1 cellular context compared by ENCODE assay signal in the genomic region with DNA sequence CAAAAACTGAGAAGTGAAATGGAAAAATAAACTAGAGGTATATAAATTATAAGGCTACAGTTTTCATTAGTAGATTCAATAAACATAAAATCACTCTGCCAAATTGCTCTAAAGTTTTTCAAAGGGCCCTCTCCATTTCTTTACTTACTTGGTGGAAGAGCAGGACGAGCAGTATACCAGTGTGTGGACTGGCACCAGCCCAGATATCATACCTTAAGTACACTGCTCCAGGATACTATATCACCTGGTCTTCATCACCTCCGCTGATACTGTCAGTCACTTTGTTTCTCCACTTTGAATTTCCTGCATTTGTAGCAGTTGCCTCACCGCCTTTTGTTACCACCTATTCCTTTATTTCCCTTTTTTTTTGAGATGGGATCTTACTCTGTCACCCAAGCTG.
TF ChIP-seq lines count a peak whose summit lies in the region.

No MANE protein-coding gene starts in this region.

TF ChIP-seq in HepG2, 621 proteins besides CTCF, POLR2A, EP300 and RAD21:
- TF ChIP-seq SOX13 (IDR thresholded peaks at IDR 0.05) = no peak
- TF ChIP-seq SOX13 (CRISPR knock-in tag; conservative IDR thresholded peaks at IDR 0.05 in 1 of 2, IDR thresholded peaks at IDR 0.05 in 1 of 2) = no peak
- TF ChIP-seq ZBTB20 (CRISPR knock-in tag; IDR thresholded peaks at IDR 0.05; ENCODE audit: borderline replicate concordance, low read depth) = no peak
- no peak for TF ChIP-seq HDAC2 (CRISPR knock-in tag; IDR thresholded peaks at IDR 0.05)
- TF ChIP-seq ZNF567 (CRISPR knock-in tag; IDR thresholded peaks at IDR 0.05; ENCODE audit: borderline replicate concordance) = no peak
- TF ChIP-seq TBX2 (CRISPR knock-in tag; IDR thresholded peaks at IDR 0.05; ENCODE audit: borderline replicate concordance) = no peak
- TF ChIP-seq ZNF30 (CRISPR knock-in tag; IDR thresholded peaks at IDR 0.05) = no peak
- TF ChIP-seq, protein P1, sequence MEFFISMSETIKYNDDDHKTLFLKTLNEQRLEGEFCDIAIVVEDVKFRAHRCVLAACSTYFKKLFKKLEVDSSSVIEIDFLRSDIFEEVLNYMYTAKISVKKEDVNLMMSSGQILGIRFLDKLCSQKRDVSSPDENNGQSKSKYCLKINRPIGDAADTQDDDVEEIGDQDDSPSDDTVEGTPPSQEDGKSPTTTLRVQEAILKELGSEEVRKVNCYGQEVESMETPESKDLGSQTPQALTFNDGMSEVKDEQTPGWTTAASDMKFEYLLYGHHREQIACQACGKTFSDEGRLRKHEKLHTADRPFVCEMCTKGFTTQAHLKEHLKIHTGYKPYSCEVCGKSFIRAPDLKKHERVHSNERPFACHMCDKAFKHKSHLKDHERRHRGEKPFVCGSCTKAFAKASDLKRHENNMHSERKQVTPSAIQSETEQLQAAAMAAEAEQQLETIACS (CRISPR knock-in tag; IDR thresholded peaks at IDR 0.05) = no peak
- no peak for TF ChIP-seq ZNF496 (CRISPR knock-in tag; IDR thresholded peaks at IDR 0.05; ENCODE audit: insufficient replicate concordance)
- TF ChIP-seq, protein P2, sequence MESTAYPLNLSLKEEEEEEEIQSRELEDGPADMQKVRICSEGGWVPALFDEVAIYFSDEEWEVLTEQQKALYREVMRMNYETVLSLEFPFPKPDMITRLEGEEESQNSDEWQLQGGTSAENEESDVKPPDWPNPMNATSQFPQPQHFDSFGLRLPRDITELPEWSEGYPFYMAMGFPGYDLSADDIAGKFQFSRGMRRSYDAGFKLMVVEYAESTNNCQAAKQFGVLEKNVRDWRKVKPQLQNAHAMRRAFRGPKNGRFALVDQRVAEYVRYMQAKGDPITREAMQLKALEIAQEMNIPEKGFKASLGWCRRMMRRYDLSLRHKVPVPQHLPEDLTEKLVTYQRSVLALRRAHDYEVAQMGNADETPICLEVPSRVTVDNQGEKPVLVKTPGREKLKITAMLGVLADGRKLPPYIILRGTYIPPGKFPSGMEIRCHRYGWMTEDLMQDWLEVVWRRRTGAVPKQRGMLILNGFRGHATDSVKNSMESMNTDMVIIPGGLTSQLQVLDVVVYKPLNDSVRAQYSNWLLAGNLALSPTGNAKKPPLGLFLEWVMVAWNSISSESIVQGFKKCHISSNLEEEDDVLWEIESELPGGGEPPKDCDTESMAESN (CRISPR knock-in tag; conservative IDR thresholded peaks at IDR 0.05) = no peak
- TF ChIP-seq DNMT3B (CRISPR knock-in tag; conservative IDR thresholded peaks at IDR 0.05) = no peak
- no peak for TF ChIP-seq PPARG (CRISPR knock-in tag; conservative IDR thresholded peaks at IDR 0.05)
- no peak for TF ChIP-seq BRD4 (CRISPR knock-in tag; IDR thresholded peaks at IDR 0.05)
- TF ChIP-seq HMG20A (CRISPR knock-in tag; IDR thresholded peaks at IDR 0.05; ENCODE audit: borderline replicate concordance) = no peak
- TF ChIP-seq GATA4 (IDR thresholded peaks at IDR 0.05; ENCODE audit: borderline replicate concordance, low read depth) = no peak
- TF ChIP-seq MIXL1 (CRISPR knock-in tag; IDR thresholded peaks at IDR 0.05) = no peak
- no peak for TF ChIP-seq HMG20B (CRISPR knock-in tag; conservative IDR thresholded peaks at IDR 0.05)
- no peak for TF ChIP-seq RAD51 (IDR thresholded peaks at IDR 0.05; ENCODE audit: borderline replicate concordance)
- no peak for TF ChIP-seq ZFP36L2 (CRISPR knock-in tag; IDR thresholded peaks at IDR 0.05)
- no peak for TF ChIP-seq ZNF589 (CRISPR knock-in tag; conservative IDR thresholded peaks at IDR 0.05)
TF ChIP-seq in HepG2: peak in this region for 0.
